8 cellular contexts compared by ENCODE assay signal in genomic region chr2:45610281-45611019, GRCh38. TPM values are rescaled to one million over a fixed set of nuclear protein-coding genes. Genes with fewer than 3 reads are reported as not detected.
A peak's percentile ranks its signal among the peaks of the same experiment; 100 is the strongest.
DNase-seq lines count a peak whose midpoint lies in the region; ATAC-seq, FAIRE-seq and TF ChIP-seq lines count a peak whose summit lies in the region.

No MANE protein-coding gene starts in this region.

- ATAC-seq in HG03060 (IDR thresholded peaks at IDR 0.05; ENCODE audit: low read depth, unreplicated experiment) = peak; percentile 26

- FAIRE-seq in GM18507 (lab: Jason Lieb, UNC) = peak; percentile 62
- FAIRE-seq in bronchial epithelial cell (lab: Jason Lieb, UNC) = no peak

- peak overlapping the region; percentile 47 for H3K4me3 ChIP-seq in bronchial epithelial cell (ENCODE audit: low read depth, low read length)

- no peaks in the 10 kb centered on the region for H3K36me3 ChIP-seq in bronchial epithelial cell (ENCODE audit: control insufficient read depth, insufficient read depth, low read length)

- no peaks in the 10 kb centered on the region for H3K27me3 ChIP-seq in bronchial epithelial cell (ENCODE audit: control insufficient read depth, insufficient read depth, low read length)

- TF ChIP-seq CTCF in VCaP (conservative IDR thresholded peaks at IDR 0.05) = peak; percentile 61
- TF ChIP-seq CTCF in bronchial epithelial cell (IDR thresholded peaks at IDR 0.05; ENCODE audit: insufficient read depth, low read length, severe bottlenecking) = peak; percentile 9

- peak; percentile 88 for DNase-seq in A172 (ENCODE audit: low spot score)
- DNase-seq in GM18507 (ENCODE audit: extremely low spot score, insufficient read length, low read depth) = no peak
- DNase-seq in NCI-H2081 treated with DMSO at 0.1 percent for 48 hours (lab: John Stamatoyannopoulos, UW) = peak; percentile 21
- peak; percentile 62 for DNase-seq in bronchial epithelial cell (ENCODE audit: low read depth)
- peak; percentile 48 for DNase-seq in iris pigment epithelial cell (ENCODE audit: low read depth)
- peak; percentile 15 to 19 for DNase-seq in stimulated activated CD4-positive, alpha-beta T cell treated with anti-CD3 and anti-CD28 coated beads, Interleukin-12 subunit alpha, Interleukin-12 subunit beta, amount 100 ng/mL, for 24 hours (ENCODE audit: low read depth in 2 of 2)

- peak overlapping the region; percentile 90 for H3K27ac ChIP-seq in VCaP

RNA-seq across cellular contexts. Expression of gene SRBD1, which starts 0.6 kb away (rescaled TPM):
- 24.7 and 28.2 TPM in 2 replicates for total RNA-seq in A172 (2014; rRNA removed; shearing (Covaris generic))
- 12.9 and 13.4 TPM in 2 replicates for total RNA-seq in bronchial epithelial cell

RNA-seq across cellular contexts. Expression of gene PRKCE, which starts 41.0 kb away (rescaled TPM):
- 16.3 and 17.7 TPM in 2 replicates for total RNA-seq in A172 (2014; rRNA removed; shearing (Covaris generic))
- total RNA-seq in bronchial epithelial cell = 6.3 and 10.9 TPM in 2 replicates
